Comparison of ENCODE assay signal across 1 cellular context in genomic region chr1:115710859-115711624, GRCh38.
TF ChIP-seq lines count a peak whose summit lies in the region.

No MANE protein-coding gene starts in this region.

TF ChIP-seq in HepG2, 621 proteins besides CTCF, POLR2A, EP300 and RAD21 (continued from another document):
- TF ChIP-seq ZNF746 (CRISPR knock-in tag; IDR thresholded peaks at IDR 0.05) (peak; percentile 26; the same call in 1 of the 2 replicates), SKI (IDR thresholded peaks at IDR 0.05; ENCODE audit: partially characterized antibody) (peak; percentile 40), NONO (IDR thresholded peaks at IDR 0.05) (no peak), NONO (CRISPR knock-in tag; conservative IDR thresholded peaks at IDR 0.05) (no peak), NCOA2 (CRISPR knock-in tag; IDR thresholded peaks at IDR 0.05) (peak; percentile 59; the same call in 1 of the 2 replicates), ZBTB43 (CRISPR knock-in tag; conservative IDR thresholded peaks at IDR 0.05) (no peak), HIC2 (CRISPR knock-in tag; IDR thresholded peaks at IDR 0.05; ENCODE audit: low read depth) (0 out of 2 replicates have a peak, but pooled peaks have one; percentile 16), GLMP (CRISPR knock-in tag; IDR thresholded peaks at IDR 0.05; ENCODE audit: borderline replicate concordance) (no peak), AHR (CRISPR knock-in tag; IDR thresholded peaks at IDR 0.05) (no peak), MTERF4 (CRISPR knock-in tag; IDR thresholded peaks at IDR 0.05) (no peak), RFXAP (CRISPR knock-in tag; IDR thresholded peaks at IDR 0.05; ENCODE audit: borderline replicate concordance) (no peak), HHEX (CRISPR knock-in tag; IDR thresholded peaks at IDR 0.05) (0 out of 2 replicates have a peak, but pooled peaks have one; percentile 18), NR1H2 (CRISPR knock-in tag; IDR thresholded peaks at IDR 0.05; ENCODE audit: borderline replicate concordance, low read depth) (no peak), RFXANK (CRISPR knock-in tag; IDR thresholded peaks at IDR 0.05) (no peak), FOXP1 (IDR thresholded peaks at IDR 0.05) (no peak), FOXP1 (CRISPR knock-in tag; IDR thresholded peaks at IDR 0.05) (peak; percentile 31; the same call in 1 of the 2 replicates), USF2 (IDR thresholded peaks at IDR 0.05; ENCODE audit: low read depth, low read length) (peak; percentile 52), USF2 (CRISPR knock-in tag; IDR thresholded peaks at IDR 0.05; ENCODE audit: borderline replicate concordance) (peak; percentile 35; the same call in 1 of the 2 replicates), HNF1B (CRISPR knock-in tag; IDR thresholded peaks at IDR 0.05) (0 out of 2 replicates have a peak, but pooled peaks have one; percentile 22), RXRA (CRISPR knock-in tag; IDR thresholded peaks at IDR 0.05) (no peak; the same call in 1 of the 2 replicates), MIER3 (CRISPR knock-in tag; IDR thresholded peaks at IDR 0.05; ENCODE audit: borderline replicate concordance) (peak; percentile 61; the same call in 1 of the 2 replicates), ZNF180 (CRISPR knock-in tag; IDR thresholded peaks at IDR 0.05; ENCODE audit: borderline replicate concordance, low read depth) (no peak), ZKSCAN1 (IDR thresholded peaks at IDR 0.05; ENCODE audit: low read length) (no peak), CREM (IDR thresholded peaks at IDR 0.05) (peak; percentile 41; the same call in 1 of the 2 replicates), CREM (CRISPR knock-in tag; IDR thresholded peaks at IDR 0.05) (no peak), CEBPB (IDR thresholded peaks at IDR 0.05; ENCODE audit: borderline replicate concordance, low read depth, low read length) (peak; percentile 89), THAP9 (CRISPR knock-in tag; IDR thresholded peaks at IDR 0.05; ENCODE audit: borderline replicate concordance) (0 out of 2 replicates have a peak, but pooled peaks have one; percentile 25), FOSL2 (CRISPR knock-in tag; IDR thresholded peaks at IDR 0.05) (0 out of 2 replicates have a peak, but pooled peaks have one; percentile 37), NR2F6 (IDR thresholded peaks at IDR 0.05) (peak; percentile 70), NR2F6 (CRISPR knock-in tag; IDR thresholded peaks at IDR 0.05) (peak; percentile 53; the same call in 1 of the 2 replicates), ZMYM4 (CRISPR knock-in tag; IDR thresholded peaks at IDR 0.05) (peak; percentile 44; the same call in 1 of the 2 replicates), MTA1 (CRISPR knock-in tag; IDR thresholded peaks at IDR 0.05; ENCODE audit: borderline replicate concordance) (peak; percentile 34; the same call in 1 of the 2 replicates), ZNF264 (CRISPR knock-in tag; IDR thresholded peaks at IDR 0.05) (0 out of 2 replicates have a peak, but pooled peaks have one; percentile 22), SPEN (CRISPR knock-in tag; IDR thresholded peaks at IDR 0.05; ENCODE audit: low read depth) (no peak), ZNF687 (CRISPR knock-in tag; IDR thresholded peaks at IDR 0.05) (0 out of 2 replicates have a peak, but pooled peaks have one; percentile 19), ZBTB7A (CRISPR knock-in tag; IDR thresholded peaks at IDR 0.05) (no peak), ZBTB20 (CRISPR knock-in tag; IDR thresholded peaks at IDR 0.05; ENCODE audit: borderline replicate concordance, low read depth) (no peak), TEAD2 (CRISPR knock-in tag; IDR thresholded peaks at IDR 0.05) (no peak)
